ENCODE assay signal across 8 cellular contexts in the genomic region with DNA sequence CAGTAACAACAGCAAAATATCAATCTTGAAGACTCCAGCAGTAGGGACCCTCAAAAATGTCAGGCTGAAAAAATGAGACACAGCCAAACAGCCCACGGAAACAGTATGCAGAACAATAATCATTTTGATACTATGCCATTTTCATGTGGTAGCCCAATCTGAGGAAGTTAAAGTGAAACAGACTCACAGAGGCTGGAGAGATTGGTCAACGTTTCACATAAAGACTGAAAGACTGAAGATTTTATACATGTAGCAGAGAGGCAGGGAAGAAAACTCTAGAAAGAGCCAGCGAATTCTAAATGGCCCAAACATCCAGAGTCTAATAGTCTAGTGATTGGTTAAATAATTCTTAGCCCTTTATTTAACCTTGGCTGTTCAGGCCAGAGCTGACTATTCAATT. TPM values are rescaled to one million over a fixed set of nuclear protein-coding genes. Genes with fewer than 3 reads are reported as not detected.
DNase-seq lines count a peak whose midpoint lies in the region; ATAC-seq lines count a peak whose summit lies in the region.

No MANE protein-coding gene starts in this region.

- peak overlapping the region; percentile 21 for H3K27ac Mint-ChIP-seq in central memory CD8-positive, alpha-beta T cell (ENCODE audit: low read depth)
- H3K27ac Mint-ChIP-seq in stimulated activated naive CD8-positive, alpha-beta T cell treated with anti-CD3 and anti-CD28 coated beads, Interleukin-15, Interleukin-2, amounts not matched to agents 100 ng/mL and 50 ng/mL, for 24 hours: peak overlapping the region; percentile 83

- H3K27me3 ChIP-seq in MG63: no peaks in the 10 kb centered on the region

- no peaks in the 10 kb centered on the region for H3K27me3 Mint-ChIP-seq in central memory CD8-positive, alpha-beta T cell
- H3K27me3 Mint-ChIP-seq in stimulated activated naive CD8-positive, alpha-beta T cell treated with anti-CD3 and anti-CD28 coated beads, Interleukin-15, Interleukin-2, amounts not matched to agents 100 ng/mL and 50 ng/mL, for 24 hours: no peaks in the 10 kb centered on the region

- H3K9me3 ChIP-seq in MG63: no peaks in the 10 kb centered on the region

- no peaks in the 10 kb centered on the region for H3K9me3 Mint-ChIP-seq in central memory CD8-positive, alpha-beta T cell
- H3K9me3 Mint-ChIP-seq in stimulated activated naive CD8-positive, alpha-beta T cell treated with anti-CD3 and anti-CD28 coated beads, Interleukin-15, Interleukin-2, amounts not matched to agents 100 ng/mL and 50 ng/mL, for 24 hours: no peaks in the 10 kb centered on the region

- DNase-seq in AG08395 (ENCODE audit: low spot score): peak; percentile 9
- no peak for DNase-seq in central memory CD8-positive, alpha-beta T cell (ENCODE audit: low spot score in 2 of 2)
- no peak for DNase-seq in activated CD4-positive, alpha-beta T cell treated with anti-CD3 and anti-CD28 coated beads, Interleukin-2, amount 50 U/mL, for 1 hour
- DNase-seq in foreskin melanocyte: no peak
- no peak for DNase-seq in MG63

- H3K4me3 ChIP-seq in MG63: no peak overlapping the region

- H3K36me3 ChIP-seq in MG63: no peaks in the 10 kb centered on the region

- ATAC-seq in GM19324 (IDR thresholded peaks at IDR 0.05; ENCODE audit: low FRiP score, unreplicated experiment) (peak; percentile 70), HG03175 (IDR thresholded peaks at IDR 0.05; ENCODE audit: unreplicated experiment) (peak; percentile 90)
- ATAC-seq in central memory CD8-positive, alpha-beta T cell (replicated peaks; ENCODE audit: extremely low read depth, poor library complexity, severe bottlenecking): no peak

- peaks cover 43% of the 10 kb centered on the region for H3K4me1 Mint-ChIP-seq in central memory CD8-positive, alpha-beta T cell
- H3K4me1 Mint-ChIP-seq in stimulated activated naive CD8-positive, alpha-beta T cell treated with anti-CD3 and anti-CD28 coated beads, Interleukin-15, Interleukin-2, amounts not matched to agents 100 ng/mL and 50 ng/mL, for 24 hours (ENCODE audit: low read depth): peaks cover 86% of the 10 kb centered on the region

- H3K36me3 Mint-ChIP-seq in central memory CD8-positive, alpha-beta T cell (ENCODE audit: insufficient read depth): no peaks in the 10 kb centered on the region
- peaks cover 25% of the 10 kb centered on the region for H3K36me3 Mint-ChIP-seq in stimulated activated naive CD8-positive, alpha-beta T cell treated with anti-CD3 and anti-CD28 coated beads, Interleukin-15, Interleukin-2, amounts not matched to agents 100 ng/mL and 50 ng/mL, for 24 hours (ENCODE audit: low read depth)

- H3K4me3 Mint-ChIP-seq in central memory CD8-positive, alpha-beta T cell: peak overlapping the region; percentile 36
- H3K4me3 Mint-ChIP-seq in stimulated activated naive CD8-positive, alpha-beta T cell treated with anti-CD3 and anti-CD28 coated beads, Interleukin-15, Interleukin-2, amounts not matched to agents 100 ng/mL and 50 ng/mL, for 24 hours: peak overlapping the region; percentile 49

RNA-seq across cellular contexts. Expression of gene MAML2, which starts 49.4 kb away (rescaled TPM):
- 0.82 and 1.7 TPM in 2 replicates for total RNA-seq in MG63 (2014; rRNA removed; shearing (Covaris generic); ENCODE audit: low replicate concordance)
